In genomic region chr2:36453652-36454051, GRCh38 we compare ENCODE assay signal across 1 cellular context.
TF ChIP-seq lines count a peak whose summit lies in the region.

No MANE protein-coding gene starts in this region.

TF ChIP-seq in GM23338, 12 proteins besides CTCF, POLR2A, EP300 and RAD21:
- no peak for TF ChIP-seq ZNF462 (CRISPR knock-in tag; IDR thresholded peaks at IDR 0.05)
- no peak for TF ChIP-seq EZH2 (IDR thresholded peaks at IDR 0.05; ENCODE audit: low read depth, unreplicated experiment)
- TF ChIP-seq ZNF114 (CRISPR knock-in tag; IDR thresholded peaks at IDR 0.05), result no peak
- no peak for TF ChIP-seq EZH2phosphoT487 (IDR thresholded peaks at IDR 0.05; ENCODE audit: unreplicated experiment)
- TF ChIP-seq ETS1 (IDR thresholded peaks at IDR 0.05), result no peak
- TF ChIP-seq POLR2AphosphoS5 (IDR thresholded peaks at IDR 0.05; ENCODE audit: low read depth), result no peak
- no peak for TF ChIP-seq REST (IDR thresholded peaks at IDR 0.05; ENCODE audit: unreplicated experiment)
- no peak for TF ChIP-seq JUNB (IDR thresholded peaks at IDR 0.05; ENCODE audit: unreplicated experiment)
- no peak for TF ChIP-seq STAT1 (IDR thresholded peaks at IDR 0.05; ENCODE audit: unreplicated experiment)
- TF ChIP-seq ZNF331 (CRISPR knock-in tag; IDR thresholded peaks at IDR 0.05; ENCODE audit: low read depth), result no peak
- TF ChIP-seq NANOG (IDR thresholded peaks at IDR 0.05; ENCODE audit: borderline replicate concordance), result no peak
